In genomic region chr5:58046371-58046770, GRCh38 we compare ENCODE assay signal across 25 cellular contexts.
"Had no signal": no experiment of that assay in that cellular context is flagged by ENCODE, and none has a peak within 500 bp of the region (broad histone marks: within the 10 kb centered on the region; RNA-seq: fewer than 3 reads in every experiment).

No MANE protein-coding gene starts in this region.

- H3K27ac ChIP-seq: brain microvascular endothelial cell, cardiac muscle cell, KMS-11, SK-N-MC, VCaP had no signal

- H3K4me2 ChIP-seq: KMS-11 had no signal

- ATAC-seq: activated T-helper 17 cell treated with anti-CD3 and anti-CD28 coated beads, Interleukin-2, amount 50 U/mL, for 72 hours; T-cell had no signal

- H3K9ac ChIP-seq: KMS-11 had no signal

- H3K36me3 ChIP-seq: brain microvascular endothelial cell, cardiac muscle cell had no signal

- H3K4me3 ChIP-seq: cardiac muscle cell, SK-N-MC had no signal

- H3K27me3 ChIP-seq: brain microvascular endothelial cell, cardiac muscle cell had no signal

- DNase-seq: activated CD4-positive, alpha-beta memory T cell treated with anti-CD3 and anti-CD28 coated beads, Interleukin-2, amount 10 ng/mL, durations not matched to agents 7 days and 5 days; activated CD4-positive, alpha-beta T cell treated with anti-CD3 and anti-CD28 coated beads, Interleukin-2, amount 10 ng/mL, durations not matched to agents 7 days and 5 days; activated CD4-positive, CD25-positive, alpha-beta regulatory T cell; activated gamma-delta T cell treated with Interleukin-2 at 50 U/mL for 16 hours; activated naive CD4-positive, alpha-beta T cell treated with anti-CD3 and anti-CD28 coated beads, Interleukin-2, amount 10 ng/mL, durations not matched to agents 7 days and 5 days; activated naive CD8-positive, alpha-beta T cell treated with anti-CD3 and anti-CD28 coated beads for 36 hours; activated T-cell treated with anti-CD3 and anti-CD28 coated beads for 4 hours; activated T-cell treated with anti-CD3 and anti-CD28 coated beads, Interleukin-2, amount 50 U/mL, for 48 hours; brain microvascular endothelial cell; NCI-H1092; NCI-H1417; NCI-H1930; NCI-H2107; NCI-H2171 treated with DMSO at 0.1 percent for 48 hours; NCI-H226; NCI-H526; NCI-H774; T-cell; T-helper 2 cell; T1000 had no signal
